ENCODE assay signal across 1 cellular context in genomic region chr2:49186050-49186648, GRCh38.
A peak's percentile ranks its signal among the peaks of the same experiment; 100 is the strongest.
TF ChIP-seq lines count a peak whose summit lies in the region.

No MANE protein-coding gene starts in this region.

TF ChIP-seq in HepG2, 621 proteins besides CTCF, POLR2A, EP300 and RAD21:
- no peak for TF ChIP-seq STAT5B (CRISPR knock-in tag; IDR thresholded peaks at IDR 0.05)
- TF ChIP-seq SNRNP70 (IDR thresholded peaks at IDR 0.05; ENCODE audit: low read depth, low read length), result no peak
- TF ChIP-seq NFE2 (CRISPR knock-in tag; IDR thresholded peaks at IDR 0.05), result no peak
- TF ChIP-seq MED8 (CRISPR knock-in tag; IDR thresholded peaks at IDR 0.05; ENCODE audit: insufficient replicate concordance), result no peak
- no peak for TF ChIP-seq PRDM4 (CRISPR knock-in tag; IDR thresholded peaks at IDR 0.05; ENCODE audit: borderline replicate concordance)
- no peak for TF ChIP-seq ISL2 (CRISPR knock-in tag; IDR thresholded peaks at IDR 0.05)
- peak; percentile 52 to 71; a peak in 3 of 4 replicates for TF ChIP-seq MAFK (conservative IDR thresholded peaks at IDR 0.05 in 1 of 2, IDR thresholded peaks at IDR 0.05 in 1 of 2; ENCODE audit: low read length in 2 of 2)
- no peak for TF ChIP-seq ARID2 (CRISPR knock-in tag; IDR thresholded peaks at IDR 0.05; ENCODE audit: borderline replicate concordance)
- TF ChIP-seq ZFP37 (CRISPR knock-in tag; IDR thresholded peaks at IDR 0.05; ENCODE audit: borderline replicate concordance), result no peak
- no peak for TF ChIP-seq ZMAT3 (CRISPR knock-in tag; conservative IDR thresholded peaks at IDR 0.05)
- TF ChIP-seq ZFP1 (CRISPR knock-in tag; IDR thresholded peaks at IDR 0.05), result no peak
- TF ChIP-seq NFE2L1 (CRISPR knock-in tag; IDR thresholded peaks at IDR 0.05; ENCODE audit: borderline replicate concordance), result no peak
- peak; percentile 45 for TF ChIP-seq MAFF (IDR thresholded peaks at IDR 0.05; ENCODE audit: low read depth, low read length)
- TF ChIP-seq PHF5A (CRISPR knock-in tag; IDR thresholded peaks at IDR 0.05; ENCODE audit: low read depth, unreplicated experiment), result no peak
- TF ChIP-seq NFYB (CRISPR knock-in tag; IDR thresholded peaks at IDR 0.05), result no peak
- TF ChIP-seq ZNF34 (CRISPR knock-in tag; IDR thresholded peaks at IDR 0.05; ENCODE audit: borderline replicate concordance), result no peak
- no peak for TF ChIP-seq TEAD3 (CRISPR knock-in tag; optimal IDR thresholded peaks at IDR 0.05; ENCODE audit: borderline replicate concordance)
- no peak for TF ChIP-seq ATF1 (CRISPR knock-in tag; IDR thresholded peaks at IDR 0.05)
- no peak for TF ChIP-seq PLSCR1 (CRISPR knock-in tag; IDR thresholded peaks at IDR 0.05; ENCODE audit: borderline replicate concordance)
- TF ChIP-seq CREB1 (IDR thresholded peaks at IDR 0.05), result peak; percentile 61
- TF ChIP-seq CREB1 (CRISPR knock-in tag; IDR thresholded peaks at IDR 0.05), result no peak
- TF ChIP-seq CEBPG (CRISPR knock-in tag; IDR thresholded peaks at IDR 0.05), result no peak
- TF ChIP-seq FOSL2 (CRISPR knock-in tag; IDR thresholded peaks at IDR 0.05), result no peak
- peak; percentile 47 for TF ChIP-seq ATF7 (IDR thresholded peaks at IDR 0.05)
- TF ChIP-seq ATF7 (CRISPR knock-in tag; IDR thresholded peaks at IDR 0.05), result no peak
